1 cellular context compared by ENCODE assay signal in the genomic region with DNA sequence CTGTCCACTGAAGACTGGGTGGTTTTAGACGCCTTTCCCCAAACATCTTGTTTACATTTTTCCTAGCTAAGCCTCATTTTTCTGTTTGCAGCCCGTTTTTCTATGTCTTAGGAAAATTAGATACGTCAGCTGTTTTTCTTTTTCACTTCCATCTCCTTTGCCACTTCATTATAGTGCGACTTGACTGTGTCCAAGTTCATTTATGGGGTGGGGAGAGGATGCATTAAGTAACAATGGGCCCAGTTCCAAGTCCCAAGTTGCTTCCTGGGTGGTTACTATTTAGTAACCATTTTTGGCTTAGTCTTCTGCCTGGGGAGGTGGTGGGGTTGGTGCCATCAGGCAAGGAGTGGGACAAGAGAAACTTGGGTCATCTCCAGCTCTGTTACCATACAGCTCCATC.
A peak's percentile ranks its signal among the peaks of the same experiment; 100 is the strongest.
TF ChIP-seq lines count a peak whose summit lies in the region.

No MANE protein-coding gene starts in this region.

TF ChIP-seq in A549, 52 proteins besides CTCF, POLR2A, EP300 and RAD21:
- TF ChIP-seq, protein P1, sequence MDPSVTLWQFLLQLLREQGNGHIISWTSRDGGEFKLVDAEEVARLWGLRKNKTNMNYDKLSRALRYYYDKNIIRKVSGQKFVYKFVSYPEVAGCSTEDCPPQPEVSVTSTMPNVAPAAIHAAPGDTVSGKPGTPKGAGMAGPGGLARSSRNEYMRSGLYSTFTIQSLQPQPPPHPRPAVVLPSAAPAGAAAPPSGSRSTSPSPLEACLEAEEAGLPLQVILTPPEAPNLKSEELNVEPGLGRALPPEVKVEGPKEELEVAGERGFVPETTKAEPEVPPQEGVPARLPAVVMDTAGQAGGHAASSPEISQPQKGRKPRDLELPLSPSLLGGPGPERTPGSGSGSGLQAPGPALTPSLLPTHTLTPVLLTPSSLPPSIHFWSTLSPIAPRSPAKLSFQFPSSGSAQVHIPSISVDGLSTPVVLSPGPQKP (IDR thresholded peaks at IDR 0.05; ENCODE audit: low read depth, low read length), result no peak
- TF ChIP-seq KDM1A (IDR thresholded peaks at IDR 0.05; ENCODE audit: low read depth) (no peak), MAFK (IDR thresholded peaks at IDR 0.05; ENCODE audit: partially characterized antibody) (peak; percentile 44)
